Comparison of ENCODE assay signal across 8 cellular contexts in genomic region chr12:93571854-93572711, GRCh38. TPM values are rescaled to one million over a fixed set of nuclear protein-coding genes. Genes with fewer than 3 reads are reported as not detected.
DNase-seq lines count a peak whose midpoint lies in the region; ATAC-seq and TF ChIP-seq lines count a peak whose summit lies in the region.

Gene SOCS2, plus strand, starts transcription at chr12:93572675. Its CDS starts 223 bp downstream, at chr12:93572898.

- CTCF ChIA-PET in PC-9 (lab: Charles Lee): interaction anchor here (0.7 kb wide), 1 partner anchor 213 kb away, joined by 3 read pairs; no protein-coding TSS in a partner anchor

- POLR2A ChIA-PET in PC-9 (lab: Charles Lee; ENCODE audit: unreplicated experiment): no interaction called here

- peak within 1 kb of the TSS; percentile 80 for H3K27ac Mint-ChIP-seq in activated naive CD8-positive, alpha-beta T cell treated with anti-CD3 and anti-CD28 coated beads, Interleukin-2, amount 50 U/mL, for 24 hours

- H3K9me3 Mint-ChIP-seq in activated naive CD8-positive, alpha-beta T cell treated with anti-CD3 and anti-CD28 coated beads, Interleukin-2, amount 50 U/mL, for 24 hours: no peaks in the 10 kb centered on the region

- no peaks in the 10 kb centered on the region for H3K79me2 ChIP-seq in PC-9 (ENCODE audit: low read depth)

- H3K27me3 Mint-ChIP-seq in activated naive CD8-positive, alpha-beta T cell treated with anti-CD3 and anti-CD28 coated beads, Interleukin-2, amount 50 U/mL, for 24 hours: peaks cover 25% of the 10 kb centered on the region

- H2AFZ ChIP-seq in PC-9: peak within 1 kb of the TSS; percentile 96

- TF ChIP-seq CTCF in BE2C (IDR thresholded peaks at IDR 0.05; ENCODE audit: low read depth, low read length): no peak
- no peak for TF ChIP-seq CTCF in PC-9 (conservative IDR thresholded peaks at IDR 0.05)

- H3K36me3 Mint-ChIP-seq in activated naive CD8-positive, alpha-beta T cell treated with anti-CD3 and anti-CD28 coated beads, Interleukin-2, amount 50 U/mL, for 24 hours (ENCODE audit: low read depth): peaks cover 17% of the 10 kb centered on the region

- H3K4me1 ChIP-seq in BE2C (no peaks in the 10 kb centered on the region), PC-9 (replicated peaks; ENCODE audit: insufficient read depth) (no peaks in the 10 kb centered on the region), rectal smooth muscle tissue (ENCODE audit: control insufficient read depth, insufficient read depth, low read length) (no peaks in the 10 kb centered on the region)

- peak; percentile 37 for DNase-seq in BE2C
- peak; percentile 84 for DNase-seq in H7
- DNase-seq in PC-9: peak in 1 of 2 experiments; percentile 42
- peak; percentile 32 for DNase-seq in activated naive CD8-positive, alpha-beta T cell treated with anti-CD3 and anti-CD28 coated beads, Interleukin-2, amount 50 U/mL, for 24 hours
- peak; percentile 68 for DNase-seq in left ventricle myocardium superior
- DNase-seq in amniotic stem cell (lab: John Stamatoyannopoulos, UW): no peak

- peaks cover 20% of the 10 kb centered on the region; the same call in 1 of the 2 replicates for H3F3A ChIP-seq in PC-9 (ENCODE audit: insufficient read depth, low read depth)

- H3K9me2 ChIP-seq in PC-9 (ENCODE audit: insufficient read depth): no peaks in the 10 kb centered on the region

- H3K9me3 ChIP-seq in BE2C: no peaks in the 10 kb centered on the region
- no peaks in the 10 kb centered on the region for H3K9me3 ChIP-seq in PC-9 (ENCODE audit: insufficient read depth, low read depth)

- ATAC-seq in activated naive CD8-positive, alpha-beta T cell treated with anti-CD3 and anti-CD28 coated beads, Interleukin-2, amount 50 U/mL, for 24 hours: no peak
- ATAC-seq in left ventricle myocardium superior (peak; percentile 5), GM21360 (IDR thresholded peaks at IDR 0.05; ENCODE audit: unreplicated experiment) (no peak)

- peak within 1 kb of the TSS; percentile 82 for H3K4me3 Mint-ChIP-seq in activated naive CD8-positive, alpha-beta T cell treated with anti-CD3 and anti-CD28 coated beads, Interleukin-2, amount 50 U/mL, for 24 hours

- H4K20me1 ChIP-seq in PC-9 (ENCODE audit: insufficient read depth): no peaks in the 10 kb centered on the region

- BruUV-seq in PC-9 (replicated peaks; lab: Mats Ljungman, UMichigan): TSS peak; percentile 21

- H3K9ac ChIP-seq in rectal smooth muscle tissue (ENCODE audit: low read length): peak within 1 kb of the TSS; percentile 70

- H3K27ac ChIP-seq in PC-9 (peak within 1 kb of the TSS; percentile 76), rectal smooth muscle tissue (ENCODE audit: low read depth, low read length) (peak within 1 kb of the TSS; percentile 95)

- peak within 1 kb of the TSS; percentile 97 for H3K4me2 ChIP-seq in PC-9

- intact Hi-C loops in PC-9 (cut with micrococcal nuclease; ENCODE audit: unreplicated experiment) (loop anchor here (1.0 to 5.0 kb wide), 5 partner anchors 55 to 528 kb away; partner anchors contain the start of gene CRADD), left ventricle myocardium superior (cut with micrococcal nuclease) (no loop called here)

- H3K4me3 ChIP-seq in BE2C (ENCODE audit: low read depth, low read length): peak within 1 kb of the TSS; percentile 64
- H3K4me3 ChIP-seq in H7 (ENCODE audit: insufficient read depth, low read depth, low read length): peak within 1 kb of the TSS; percentile 88
- H3K4me3 ChIP-seq in PC-9: peak within 1 kb of the TSS; percentile 94
- peak within 1 kb of the TSS; percentile 85 for H3K4me3 ChIP-seq in rectal smooth muscle tissue (ENCODE audit: low read length)

- no peaks in the 10 kb centered on the region; the same call in 1 of the 2 replicates for H3K36me3 ChIP-seq in BE2C
- H3K36me3 ChIP-seq in H7 (replicated peaks; ENCODE audit: control insufficient read depth, insufficient read depth, low read length): no peaks in the 10 kb centered on the region
- no peaks in the 10 kb centered on the region for H3K36me3 ChIP-seq in PC-9 (ENCODE audit: low read depth)
- H3K36me3 ChIP-seq in rectal smooth muscle tissue (ENCODE audit: control insufficient read depth, insufficient read depth, low read length): no peaks in the 10 kb centered on the region

- peaks cover 89% of the 10 kb centered on the region for H3K27me3 ChIP-seq in BE2C
- H3K27me3 ChIP-seq in H7 (ENCODE audit: control insufficient read depth, insufficient read depth, low read length): peaks cover 25% of the 10 kb centered on the region; the same call in 1 of the 2 replicates
- H3K27me3 ChIP-seq in PC-9 (ENCODE audit: insufficient read depth, low read depth): no peaks in the 10 kb centered on the region
- H3K27me3 ChIP-seq in rectal smooth muscle tissue (ENCODE audit: control insufficient read depth, insufficient read depth, low read length): no peaks in the 10 kb centered on the region

- H3K4me1 Mint-ChIP-seq in activated naive CD8-positive, alpha-beta T cell treated with anti-CD3 and anti-CD28 coated beads, Interleukin-2, amount 50 U/mL, for 24 hours: peaks cover 35% of the 10 kb centered on the region

RNA-seq across cellular contexts. Expression of gene SOCS2, which starts in this region (rescaled TPM):
- polyA plus RNA-seq in BE2C (2012; ENCODE audit: insufficient read depth, insufficient read length, low read depth): 1.1 TPM
- 86.0 and 138 TPM in 2 replicates for total RNA-seq in H7 (2014; rRNA removed; shearing (Covaris generic))
- total RNA-seq in PC-9 (2021) (9.2 and 11.1 TPM in 2 replicates), left ventricle myocardium superior (9.0 TPM)
